In the genomic region with DNA sequence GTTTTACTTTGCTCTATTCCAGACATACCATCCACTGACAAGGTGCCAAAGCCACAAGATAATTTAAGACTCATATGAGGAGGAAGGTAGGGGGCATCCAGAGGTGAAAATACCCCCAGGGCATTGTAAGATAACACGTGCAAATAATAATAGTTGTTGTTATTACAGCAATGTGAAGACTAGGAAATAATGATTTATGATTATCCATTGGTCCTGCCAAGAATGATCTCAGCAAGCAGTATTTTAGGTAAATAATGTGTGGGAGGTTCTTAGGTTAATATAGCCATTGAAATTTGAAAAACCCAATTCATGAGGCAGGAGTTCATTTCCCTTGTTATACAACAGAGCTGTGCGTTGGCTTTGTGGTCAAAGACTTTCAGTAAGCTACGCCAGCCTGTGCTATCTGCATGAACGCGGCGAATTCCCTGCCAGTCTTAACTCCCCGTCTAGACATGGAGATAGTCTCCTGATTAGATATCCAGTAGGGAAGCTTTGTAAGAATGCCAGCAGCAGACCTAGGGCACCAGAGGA, we compare ENCODE assay signal across 20 cellular contexts. TPM values are rescaled to one million over a fixed set of nuclear protein-coding genes. Genes with fewer than 3 reads are reported as not detected.
A peak's percentile ranks its signal among the peaks of the same experiment; 100 is the strongest.
DNase-seq lines count a peak whose midpoint lies in the region; ATAC-seq and TF ChIP-seq lines count a peak whose summit lies in the region.
"Had no signal": no experiment of that assay in that cellular context is flagged by ENCODE, and none has a peak within 500 bp of the region (broad histone marks: within the 10 kb centered on the region; RNA-seq: fewer than 3 reads in every experiment).

No MANE protein-coding gene starts in this region.

- no peak for TF ChIP-seq CTCF in AG09309 (IDR thresholded peaks at IDR 0.05; ENCODE audit: control insufficient read depth, insufficient read depth, low read depth, low read length, missing control alignments)
- TF ChIP-seq CTCF in endodermal cell (conservative IDR thresholded peaks at IDR 0.05) = no peak
- no peak for TF ChIP-seq CTCF in neural crest cell (conservative IDR thresholded peaks at IDR 0.05)
- no peak for TF ChIP-seq CTCF in tibial nerve (IDR thresholded peaks at IDR 0.05)
- no peak for TF ChIP-seq CTCF in body of pancreas (IDR thresholded peaks at IDR 0.05)

- H3K27me3 ChIP-seq in endodermal cell (ENCODE audit: control insufficient read depth, insufficient read depth, low read length, poor library complexity, severe bottlenecking) (no peaks in the 10 kb centered on the region), tibial nerve (no peaks in the 10 kb centered on the region), body of pancreas (no peaks in the 10 kb centered on the region)
- H3K27me3 ChIP-seq: upper lobe of right lung had no signal

- ATAC-seq in body of pancreas = no peak
- ATAC-seq: natural killer cell treated with Interleukin-12 subunit alpha and Interleukin-12 subunit beta and Interleukin-15 and Interleukin-18, amount 100 ng/mL, for 72 hours; psoas muscle; stimulated activated naive B cell treated with anti-CD40 and anti-IgM and Interleukin-4, amounts not matched to agents 10 μg/mL and 1 μg/mL and 100 μg/mL, for 72 hours; upper lobe of right lung had no signal

- H3K4me3 ChIP-seq in AG09309 (ENCODE audit: control insufficient read depth, low read depth, low read length) = no peak overlapping the region
- H3K4me3 ChIP-seq in endodermal cell (ENCODE audit: low read length) = peak overlapping the region; percentile 36
- H3K4me3 ChIP-seq in tibial nerve = no peak overlapping the region
- no peak overlapping the region for H3K4me3 ChIP-seq in body of pancreas
- H3K4me3 ChIP-seq: psoas muscle, upper lobe of right lung had no signal

- no peak overlapping the region for H3K27ac ChIP-seq in endodermal cell (ENCODE audit: low read depth, low read length)
- H3K27ac ChIP-seq in tibial nerve = no peak overlapping the region
- H3K27ac ChIP-seq in body of pancreas = no peak overlapping the region
- H3K27ac ChIP-seq: psoas muscle, upper lobe of right lung, VCaP had no signal

- DNase-seq in AG09309 (ENCODE audit: low read depth) = peak; percentile 74
- DNase-seq in NCI-H1048 (lab: John Stamatoyannopoulos, UW) = peak; percentile 9
- peak; percentile 50 for DNase-seq in endodermal cell
- DNase-seq in neural crest cell (ENCODE audit: low read depth, low spot score) = no peak
- DNase-seq in NOMO-1 treated with DMSO at 0.1 percent for 48 hours (lab: John Stamatoyannopoulos, UW; ENCODE audit: unreplicated experiment) = no peak
- no peak for DNase-seq in tibial nerve (ENCODE audit: low spot score in 2 of 2)
- no peak for DNase-seq in mesenteric fat pad (ENCODE audit: low spot score)
- no peak for DNase-seq in body of pancreas
- DNase-seq: activated CD4-positive, alpha-beta memory T cell treated with anti-CD3 and anti-CD28 coated beads, Interleukin-2, amount 10 ng/mL, durations not matched to agents 7 days and 5 days; activated naive CD4-positive, alpha-beta T cell treated with anti-CD3 and anti-CD28 coated beads, Interleukin-2, amount 50 U/mL, for 16 hours; activated T-cell treated with anti-CD3 and anti-CD28 coated beads, Interleukin-2, amount 50 U/mL, for 24 hours; immature natural killer cell; KBM-7; NK-92 treated with Interleukin-12 subunit alpha and Interleukin-12 subunit beta, amount 100 ng/mL, for 24 hours; psoas muscle; stimulated activated naive B cell treated with anti-CD40 and anti-IgM and Interleukin-4, amounts not matched to agents 10 μg/mL and 1 μg/mL and 100 μg/mL, for 72 hours; upper lobe of right lung had no signal

- H3K9ac ChIP-seq in endodermal cell (ENCODE audit: extremely low read depth, low read length, poor library complexity, severe bottlenecking) = peak overlapping the region; percentile 61

- H3K9me3 Mint-ChIP-seq in endodermal cell (peaks cover 6% of the 10 kb centered on the region), neural crest cell (no peaks in the 10 kb centered on the region)
- H3K9me3 Mint-ChIP-seq: activated CD4-positive, alpha-beta memory T cell treated with anti-CD3 and anti-CD28 coated beads, Interleukin-2, amount 10 ng/mL, durations not matched to agents 7 days and 5 days; activated T-cell treated with anti-CD3 and anti-CD28 coated beads, Interleukin-2, amount 50 U/mL, for 24 hours; dendritic cell treated with granulocyte-macrophage colony-stimulating factor and Interleukin-4, amounts not matched to agents 40 ng/mL and 50 ng/mL, for 4 days; stimulated activated naive B cell treated with anti-CD40 and anti-IgM and Interleukin-4, amounts not matched to agents 10 μg/mL and 1 μg/mL and 100 μg/mL, for 72 hours had no signal

- no peak for TF ChIP-seq EP300 in tibial nerve (IDR thresholded peaks at IDR 0.05)

- H3K36me3 Mint-ChIP-seq in endodermal cell (ENCODE audit: low read depth) = no peaks in the 10 kb centered on the region
- no peaks in the 10 kb centered on the region for H3K36me3 Mint-ChIP-seq in neural crest cell (ENCODE audit: low read depth)
- H3K36me3 Mint-ChIP-seq: immature natural killer cell; natural killer cell treated with Interleukin-12 subunit alpha and Interleukin-12 subunit beta and Interleukin-15 and Interleukin-18, amount 100 ng/mL, for 72 hours; stimulated activated naive B cell treated with anti-CD40 and anti-IgM and Interleukin-4, amounts not matched to agents 10 μg/mL and 1 μg/mL and 100 μg/mL, for 72 hours had no signal

- H3K36me3 ChIP-seq in endodermal cell (ENCODE audit: control insufficient read depth, insufficient read depth, low read length) = no peaks in the 10 kb centered on the region
- H3K36me3 ChIP-seq in tibial nerve = no peaks in the 10 kb centered on the region
- no peaks in the 10 kb centered on the region for H3K36me3 ChIP-seq in body of pancreas (replicated peaks in 1 of 2; ENCODE audit: insufficient read depth in 1 of 2, low read depth in 2 of 2)
- H3K36me3 ChIP-seq: upper lobe of right lung had no signal

- H3K9me3 ChIP-seq in endodermal cell (ENCODE audit: control insufficient read depth, low read length) = no peaks in the 10 kb centered on the region
- no peaks in the 10 kb centered on the region for H3K9me3 ChIP-seq in tibial nerve
- no peaks in the 10 kb centered on the region for H3K9me3 ChIP-seq in body of pancreas
- H3K9me3 ChIP-seq: psoas muscle, upper lobe of right lung had no signal

- H3K4me1 Mint-ChIP-seq in endodermal cell (peaks cover 11% of the 10 kb centered on the region), neural crest cell (peaks cover 8% of the 10 kb centered on the region)
- H3K4me1 Mint-ChIP-seq: activated CD4-positive, alpha-beta memory T cell treated with anti-CD3 and anti-CD28 coated beads, Interleukin-2, amount 10 ng/mL, durations not matched to agents 7 days and 5 days; immature natural killer cell; stimulated activated naive B cell treated with anti-CD40 and anti-IgM and Interleukin-4, amounts not matched to agents 10 μg/mL and 1 μg/mL and 100 μg/mL, for 72 hours had no signal

- H3K27me3 Mint-ChIP-seq in endodermal cell (ENCODE audit: insufficient read depth) (no peaks in the 10 kb centered on the region), neural crest cell (ENCODE audit: low read depth) (peaks cover 16% of the 10 kb centered on the region)
- H3K27me3 Mint-ChIP-seq: activated CD4-positive, alpha-beta memory T cell treated with anti-CD3 and anti-CD28 coated beads, Interleukin-2, amount 10 ng/mL, durations not matched to agents 7 days and 5 days; activated T-cell treated with anti-CD3 and anti-CD28 coated beads, Interleukin-2, amount 50 U/mL, for 24 hours; dendritic cell treated with granulocyte-macrophage colony-stimulating factor and Interleukin-4, amounts not matched to agents 40 ng/mL and 50 ng/mL, for 4 days; stimulated activated naive B cell treated with anti-CD40 and anti-IgM and Interleukin-4, amounts not matched to agents 10 μg/mL and 1 μg/mL and 100 μg/mL, for 72 hours had no signal

- peak overlapping the region; percentile 56 for H3K27ac Mint-ChIP-seq in endodermal cell
- peak overlapping the region; percentile 68 for H3K27ac Mint-ChIP-seq in neural crest cell (ENCODE audit: unreplicated experiment)
- H3K27ac Mint-ChIP-seq: activated CD4-positive, alpha-beta memory T cell treated with anti-CD3 and anti-CD28 coated beads, Interleukin-2, amount 10 ng/mL, durations not matched to agents 7 days and 5 days; activated T-cell treated with anti-CD3 and anti-CD28 coated beads, Interleukin-2, amount 50 U/mL, for 24 hours; dendritic cell treated with granulocyte-macrophage colony-stimulating factor and Interleukin-4, amounts not matched to agents 40 ng/mL and 50 ng/mL, for 4 days; immature natural killer cell; natural killer cell treated with Interleukin-12 subunit alpha and Interleukin-12 subunit beta and Interleukin-15 and Interleukin-18, amount 100 ng/mL, for 72 hours; stimulated activated naive B cell treated with anti-CD40 and anti-IgM and Interleukin-4, amounts not matched to agents 10 μg/mL and 1 μg/mL and 100 μg/mL, for 72 hours had no signal

- intact Hi-C loops in body of pancreas (cut with DNase I) = no loop called here

- WGBS in endodermal cell (ENCODE audit: insufficient coverage in 1 of 2, insufficient read length in 1 of 2), 2 experiments = 63% methylated on average over 7 of the region's 7 CpGs; no CpG with 5 or more reads in 1 of the 2 experiments
- WGBS in tibial nerve, 2 donors = 11 to 46% methylated on average over 5 to 7 of the region's 7 CpGs
- 41 to 46% methylated on average over 4 to 7 of the region's 7 CpGs for WGBS in body of pancreas, 2 donors

- TF ChIP-seq POLR2A in tibial nerve (IDR thresholded peaks at IDR 0.05) (no peak), body of pancreas (IDR thresholded peaks at IDR 0.05) (no peak)

- H3K4me3 Mint-ChIP-seq in endodermal cell (no peak overlapping the region), neural crest cell (no peak overlapping the region)
- H3K4me3 Mint-ChIP-seq: activated CD4-positive, alpha-beta memory T cell treated with anti-CD3 and anti-CD28 coated beads, Interleukin-2, amount 10 ng/mL, durations not matched to agents 7 days and 5 days; activated T-cell treated with anti-CD3 and anti-CD28 coated beads, Interleukin-2, amount 50 U/mL, for 24 hours; dendritic cell treated with granulocyte-macrophage colony-stimulating factor and Interleukin-4, amounts not matched to agents 40 ng/mL and 50 ng/mL, for 4 days; immature natural killer cell; natural killer cell treated with Interleukin-12 subunit alpha and Interleukin-12 subunit beta and Interleukin-15 and Interleukin-18, amount 100 ng/mL, for 72 hours; stimulated activated naive B cell treated with anti-CD40 and anti-IgM and Interleukin-4, amounts not matched to agents 10 μg/mL and 1 μg/mL and 100 μg/mL, for 72 hours had no signal

- H3K4me1 ChIP-seq in endodermal cell (ENCODE audit: control insufficient read depth, insufficient read depth, low read length) (no peaks in the 10 kb centered on the region), tibial nerve (no peaks in the 10 kb centered on the region), body of pancreas (no peaks in the 10 kb centered on the region)
- H3K4me1 ChIP-seq: psoas muscle, upper lobe of right lung had no signal

RNA-seq across cellular contexts. Expression of a gene that starts 47.2 kb away (rescaled TPM):
- 10 to 100 TPM; 14.6 to 40.2 TPM for total RNA-seq in endodermal cell
- 7.8 TPM for polyA plus RNA-seq in endodermal cell (2013, experiment 1 of 2)
- 11.6 TPM for polyA plus RNA-seq in endodermal cell (2013, experiment 2 of 2)
- 1.3 TPM in 2 replicates for total RNA-seq in neural crest cell
- total RNA-seq in tibial nerve = 1 to 10 TPM in 1 of 4 donors, under 1 TPM in 3; 0.22 to 1.8 (median 0.72) TPM
- total RNA-seq in mesenteric fat pad = 3.5 TPM
- 1 to 10 TPM; 1.6 to 3.3 TPM for total RNA-seq in body of pancreas
- total RNA-seq: activated CD4-positive, alpha-beta memory T cell treated with anti-CD3 and anti-CD28 coated beads, Interleukin-2, amount 10 ng/mL, durations not matched to agents 7 days and 5 days; natural killer cell treated with Interleukin-12 subunit alpha and Interleukin-12 subunit beta and Interleukin-15 and Interleukin-18, amount 100 ng/mL, for 72 hours had no signal
- polyA plus RNA-seq: immature natural killer cell had no signal

Comparison
In these comparisons a context has a peak if more than half of its experiments do, and no peak if none do; other contexts are left out.
1. DNase-seq: peak in AG09309 (single experiment), NCI-H1048 (single experiment) and endodermal cell (single experiment); none in neural crest cell (single experiment), NOMO-1 treated with DMSO at 0.1 percent for 48 hours (single experiment), tibial nerve (0 of 2), mesenteric fat pad (single experiment) and body of pancreas (0 of 4).